Comparison of ENCODE assay signal across 8 cellular contexts in genomic region chr19:2900296-2901252, GRCh38. TPM values are rescaled to one million over a fixed set of nuclear protein-coding genes. Genes with fewer than 3 reads are reported as not detected.
DNase-seq lines count a peak whose midpoint lies in the region; ATAC-seq and TF ChIP-seq lines count a peak whose summit lies in the region.

TSS of gene ZNF57 (plus strand) at chr19:2900928. CDS start at chr19:2901046, 118 bp downstream.

- H3K4me1 ChIP-seq in colonic mucosa: no peaks in the 10 kb centered on the region

- no peaks in the 10 kb centered on the region for H3K36me3 ChIP-seq in colonic mucosa

- DNase-seq in AG20443 (ENCODE audit: low spot score) (peak; percentile 99), NCI-H524 (lab: John Stamatoyannopoulos, UW) (peak; percentile 97 to 98), colonic mucosa (peak; percentile 100), kidney tubule cell (ENCODE audit: low spot score) (peak; percentile 99)
- peak; percentile 97 for DNase-seq in activated CD4-positive, alpha-beta T cell treated with anti-CD3 and anti-CD28 coated beads, Interleukin-2, amount 10 ng/mL, durations not matched to agents 24 days and 14 days
- DNase-seq in stimulated activated CD4-positive, alpha-beta T cell treated with anti-CD3 and anti-CD28 coated beads, Interleukin-1b, Interleukin-23, amount 100 ng/mL, for 1 hour (ENCODE audit: low read depth in 2 of 2): peak; percentile 92 to 94

- H3K27me3 Mint-ChIP-seq in activated CD4-positive, alpha-beta T cell treated with anti-CD3 and anti-CD28 coated beads, Interleukin-2, amount 10 ng/mL, durations not matched to agents 24 days and 14 days: no peaks in the 10 kb centered on the region

- H3K27ac ChIP-seq in colonic mucosa: peak within 1 kb of the TSS; percentile 72

- no peak for TF ChIP-seq CTCF in colonic mucosa (IDR thresholded peaks at IDR 0.05)

- intact Hi-C loops in activated CD4-positive, alpha-beta T cell treated with anti-CD3 and anti-CD28 coated beads, Interleukin-2, amount 10 ng/mL, durations not matched to agents 24 days and 14 days (cut with micrococcal nuclease): loop anchor here (1.0 to 2.0 kb wide), 2 partner anchors 45 to 60 kb away; partner anchors contain the start of gene ZNF555
- intact Hi-C loops in colonic mucosa (cut with DNase I): no loop called here

- peak within 1 kb of the TSS; percentile 92 for H3K27ac Mint-ChIP-seq in activated CD4-positive, alpha-beta T cell treated with anti-CD3 and anti-CD28 coated beads, Interleukin-2, amount 10 ng/mL, durations not matched to agents 24 days and 14 days

- ATAC-seq in GM19043 (IDR thresholded peaks at IDR 0.05; ENCODE audit: low read depth, unreplicated experiment) (peak; percentile 96), HG03354 (IDR thresholded peaks at IDR 0.05; ENCODE audit: poor library complexity, severe bottlenecking, unreplicated experiment) (peak; percentile 93)

- peaks cover 7% of the 10 kb centered on the region for H3K4me1 Mint-ChIP-seq in activated CD4-positive, alpha-beta T cell treated with anti-CD3 and anti-CD28 coated beads, Interleukin-2, amount 10 ng/mL, durations not matched to agents 24 days and 14 days

- H3K4me3 ChIP-seq in colonic mucosa: peak within 1 kb of the TSS; percentile 57

- H3K9me3 ChIP-seq in colonic mucosa: no peaks in the 10 kb centered on the region

- no peaks in the 10 kb centered on the region for H3K27me3 ChIP-seq in colonic mucosa

- peak within 1 kb of the TSS; percentile 92 for H3K4me3 Mint-ChIP-seq in activated CD4-positive, alpha-beta T cell treated with anti-CD3 and anti-CD28 coated beads, Interleukin-2, amount 10 ng/mL, durations not matched to agents 24 days and 14 days

- no peaks in the 10 kb centered on the region for H3K9me3 Mint-ChIP-seq in activated CD4-positive, alpha-beta T cell treated with anti-CD3 and anti-CD28 coated beads, Interleukin-2, amount 10 ng/mL, durations not matched to agents 24 days and 14 days

- H3K36me3 Mint-ChIP-seq in activated CD4-positive, alpha-beta T cell treated with anti-CD3 and anti-CD28 coated beads, Interleukin-2, amount 10 ng/mL, durations not matched to agents 24 days and 14 days (ENCODE audit: low read depth): peaks cover 3% of the 10 kb centered on the region

- H3K9ac ChIP-seq in colonic mucosa (ENCODE audit: low read depth in 2 of 2, low read length in 2 of 2): peak within 1 kb of the TSS; percentile 81 to 84

RNA-seq across cellular contexts. Expression of gene ZNF57, which starts in this region (rescaled TPM):
- 2.6 and 2.8 TPM in 2 replicates for total RNA-seq in activated CD4-positive, alpha-beta T cell treated with anti-CD3 and anti-CD28 coated beads, Interleukin-2, amount 10 ng/mL, durations not matched to agents 24 days and 14 days
- total RNA-seq in colonic mucosa: 10 to 100 TPM; 10.9 to 12.4 TPM

Comparison
In these comparisons a context has a peak if more than half of its experiments do, and no peak if none do; other contexts are left out.
1. Peak in every context shown above with its lines: DNase-seq, ATAC-seq, H3K4me3 ChIP-seq and H3K27ac ChIP-seq.